ENCODE assay signal across 9 cellular contexts in the genomic region with DNA sequence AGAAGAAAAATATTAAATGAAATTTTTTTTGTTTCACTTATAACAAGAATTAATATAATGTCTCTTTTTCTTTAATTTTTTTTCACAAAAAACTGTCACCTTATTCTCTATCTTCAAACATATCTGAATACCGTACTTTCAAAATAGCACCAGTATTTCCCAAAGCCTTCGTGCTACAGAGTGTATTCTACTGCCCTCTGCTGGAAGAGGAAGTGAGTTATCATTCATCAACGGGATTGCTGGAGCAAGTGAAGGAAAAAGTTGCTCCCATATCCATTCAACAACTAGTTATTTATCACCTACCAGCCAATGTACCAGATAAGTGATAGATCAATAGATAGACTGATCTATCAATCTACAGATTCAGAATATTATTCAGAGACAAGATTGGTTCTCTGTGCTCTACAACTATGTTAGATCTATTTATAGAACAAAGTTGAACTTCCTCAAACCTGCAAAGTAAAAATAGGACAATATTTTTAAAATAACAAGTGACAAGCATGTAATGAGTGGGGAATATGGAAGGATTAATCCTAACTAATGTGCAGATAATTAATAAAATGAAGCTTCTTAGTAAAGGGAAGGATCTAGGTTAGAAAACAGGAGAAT. TPM values are rescaled to one million over a fixed set of nuclear protein-coding genes. Genes with fewer than 3 reads are reported as not detected.
DNase-seq lines count a peak whose midpoint lies in the region; ATAC-seq, FAIRE-seq and TF ChIP-seq lines count a peak whose summit lies in the region.
"Had no signal": no experiment of that assay in that cellular context is flagged by ENCODE, and none has a peak within 500 bp of the region (broad histone marks: within the 10 kb centered on the region; RNA-seq: fewer than 3 reads in every experiment).

No MANE protein-coding gene starts in this region.

- no peaks in the 10 kb centered on the region for H3K4me1 ChIP-seq in HEK293 (ENCODE audit: control insufficient read depth, insufficient read depth, low read length)
- H3K4me1 ChIP-seq in keratinocyte (ENCODE audit: control insufficient read depth, extremely low read depth, insufficient read depth, low read length), result no peaks in the 10 kb centered on the region

- H3K4me3 ChIP-seq in HEK293 (ENCODE audit: low read depth, low read length) (no peak overlapping the region), keratinocyte (ENCODE audit: control insufficient read depth in 2 of 3, extremely low read depth in 1 of 3, insufficient read depth in 2 of 3, low read depth in 1 of 3, low read length in 3 of 3) (no peak overlapping the region)
- H3K4me3 ChIP-seq: thoracic aorta had no signal

- H3K9me3 Mint-ChIP-seq in activated CD8-positive, alpha-beta T cell treated with anti-CD3 and anti-CD28 coated beads, Interleukin-2, amount 10 ng/mL, durations not matched to agents 7 days and 5 days (ENCODE audit: insufficient read depth), result no peaks in the 10 kb centered on the region
- peaks cover 0 to 4% of the 10 kb centered on the region in 2 donors for H3K9me3 Mint-ChIP-seq in activated naive CD4-positive, alpha-beta T cell treated with anti-CD3 and anti-CD28 coated beads, Interleukin-2, amount 50 U/mL, for 72 hours

- FAIRE-seq in keratinocyte (lab: Jason Lieb, UNC), result peak; percentile 87

- DNase-seq in SIG-M5 treated with dmso at 0.1 percent for 504 hours (lab: John Stamatoyannopoulos, UW; ENCODE audit: unreplicated experiment) (peak; percentile 15), SIG-M5 (lab: John Stamatoyannopoulos, UW) (no peak), NCI-H1417 treated with DMSO at 0.1 percent for 48 hours (lab: John Stamatoyannopoulos, UW) (peak; percentile 8), keratinocyte (ENCODE audit: low read depth, low spot score) (no peak), NCI-H524 treated with DMSO at 0.1 percent for 48 hours (lab: John Stamatoyannopoulos, UW) (no peak)
- peak; percentile 23 for DNase-seq in activated CD8-positive, alpha-beta T cell treated with anti-CD3 and anti-CD28 coated beads, Interleukin-2, amount 10 ng/mL, durations not matched to agents 7 days and 5 days
- no peak for DNase-seq in activated naive CD4-positive, alpha-beta T cell treated with anti-CD3 and anti-CD28 coated beads, Interleukin-2, amount 50 U/mL, for 72 hours (ENCODE audit: low spot score in 2 of 2)

- no peaks in the 10 kb centered on the region for H3K79me2 ChIP-seq in keratinocyte (ENCODE audit: control insufficient read depth, insufficient read depth, low read length)

- POLR2A ChIA-PET in HEK293 (lab: Yijun Ruan, JAX), result no interaction called here
- POLR2A ChIA-PET in activated CD8-positive, alpha-beta T cell treated with anti-CD3 and anti-CD28 coated beads, Interleukin-2, amount 10 ng/mL, durations not matched to agents 7 days and 5 days (lab: Charles Lee), result no interaction called here

- peaks cover 6% of the 10 kb centered on the region for H3K27me3 ChIP-seq in keratinocyte (ENCODE audit: control insufficient read depth, extremely low read depth, insufficient read depth, low read length)

- dilution Hi-C loops in keratinocyte (cut with MboI; ENCODE audit: extremely low pct_ligation_motif_present, low sequenced_read_pairs), result no loop called here

- H3K27me3 Mint-ChIP-seq in activated CD8-positive, alpha-beta T cell treated with anti-CD3 and anti-CD28 coated beads, Interleukin-2, amount 10 ng/mL, durations not matched to agents 7 days and 5 days (ENCODE audit: low read depth), result no peaks in the 10 kb centered on the region

- H3K9ac ChIP-seq in keratinocyte (ENCODE audit: control insufficient read depth, extremely low read depth, insufficient read depth, low read length), result no peak overlapping the region

- no peak overlapping the region for H3K4me3 Mint-ChIP-seq in activated CD8-positive, alpha-beta T cell treated with anti-CD3 and anti-CD28 coated beads, Interleukin-2, amount 10 ng/mL, durations not matched to agents 7 days and 5 days

- H3K27ac Mint-ChIP-seq in activated CD8-positive, alpha-beta T cell treated with anti-CD3 and anti-CD28 coated beads, Interleukin-2, amount 10 ng/mL, durations not matched to agents 7 days and 5 days, result no peak overlapping the region
- no peak overlapping the region for H3K27ac Mint-ChIP-seq in activated naive CD4-positive, alpha-beta T cell treated with anti-CD3 and anti-CD28 coated beads, Interleukin-2, amount 50 U/mL, for 72 hours

- no peaks in the 10 kb centered on the region for H3K36me3 ChIP-seq in HEK293 (ENCODE audit: control insufficient read depth in 2 of 2, insufficient read depth in 1 of 2, low read length in 2 of 2)
- no peaks in the 10 kb centered on the region for H3K36me3 ChIP-seq in keratinocyte (ENCODE audit: control insufficient read depth in 2 of 2, extremely low read depth in 1 of 2, insufficient read depth in 2 of 2, low read length in 2 of 2)
- H3K36me3 ChIP-seq: thoracic aorta had no signal

- H3K9me3 ChIP-seq in HEK293 (ENCODE audit: control insufficient read depth, insufficient read depth, low read depth, low read length), result no peaks in the 10 kb centered on the region
- H3K9me3 ChIP-seq in keratinocyte (ENCODE audit: control insufficient read depth, low read depth, low read length), result no peaks in the 10 kb centered on the region
- H3K9me3 ChIP-seq: thoracic aorta had no signal

- H3K9me1 ChIP-seq in keratinocyte (ENCODE audit: control insufficient read depth, extremely low read depth, insufficient read depth, low read length), result no peaks in the 10 kb centered on the region

- no peak for TF ChIP-seq CTCF in HEK293 (tag by site-specific recombination; IDR thresholded peaks at IDR 0.05)
- TF ChIP-seq CTCF in keratinocyte (optimal IDR thresholded peaks at IDR 0.05 in 1 of 3, IDR thresholded peaks at IDR 0.05 in 1 of 3, conservative IDR thresholded peaks at IDR 0.05 in 1 of 3; ENCODE audit: extremely low read depth in 1 of 3, insufficient read depth in 2 of 3, low read length in 3 of 3), result peak; percentile 70 to 73 (median 72)

- no peaks in the 10 kb centered on the region for H3K4me1 Mint-ChIP-seq in activated CD8-positive, alpha-beta T cell treated with anti-CD3 and anti-CD28 coated beads, Interleukin-2, amount 10 ng/mL, durations not matched to agents 7 days and 5 days (ENCODE audit: low read depth)

- no peak overlapping the region for H3K4me2 ChIP-seq in keratinocyte (ENCODE audit: control insufficient read depth, extremely low read depth, insufficient read depth, low read depth, low read length)

- H3K36me3 Mint-ChIP-seq in activated CD8-positive, alpha-beta T cell treated with anti-CD3 and anti-CD28 coated beads, Interleukin-2, amount 10 ng/mL, durations not matched to agents 7 days and 5 days (ENCODE audit: low read depth), result no peaks in the 10 kb centered on the region
- H3K36me3 Mint-ChIP-seq in activated naive CD4-positive, alpha-beta T cell treated with anti-CD3 and anti-CD28 coated beads, Interleukin-2, amount 50 U/mL, for 72 hours, result no peaks in the 10 kb centered on the region

- H2AFZ ChIP-seq in keratinocyte (ENCODE audit: control insufficient read depth, low read length), result no peak overlapping the region

- CTCF ChIA-PET in HEK293 (lab: Yijun Ruan, JAX), result interaction anchor here (0.5 to 1.2 kb wide), 4 partner anchors 11 to 1053 kb away, joined by 3 to 5 read pairs (median 4); no protein-coding TSS in a partner anchor
- CTCF ChIA-PET in activated CD8-positive, alpha-beta T cell treated with anti-CD3 and anti-CD28 coated beads, Interleukin-2, amount 10 ng/mL, durations not matched to agents 7 days and 5 days (lab: Charles Lee), result no interaction called here

- no peaks in the 10 kb centered on the region for H4K20me1 ChIP-seq in keratinocyte (ENCODE audit: control insufficient read depth, extremely low read depth, insufficient read depth, low read length)

- H3K27ac ChIP-seq in HEK293 (ENCODE audit: extremely low read depth, low read depth, low read length) (no peak overlapping the region), keratinocyte (ENCODE audit: control insufficient read depth, insufficient read depth, low read length) (no peak overlapping the region)
- H3K27ac ChIP-seq: thoracic aorta had no signal

- ATAC-seq in activated CD8-positive, alpha-beta T cell treated with anti-CD3 and anti-CD28 coated beads, Interleukin-2, amount 10 ng/mL, durations not matched to agents 7 days and 5 days, result no peak
- no peak for ATAC-seq in activated naive CD4-positive, alpha-beta T cell treated with anti-CD3 and anti-CD28 coated beads, Interleukin-2, amount 50 U/mL, for 72 hours

TF ChIP-seq in HEK293, 187 proteins besides CTCF, POLR2A, EP300 and RAD21:
- TF ChIP-seq ZNF777 (tag by site-specific recombination; IDR thresholded peaks at IDR 0.05; ENCODE audit: borderline replicate concordance) (no peak), ZNF654 (tag by site-specific recombination; IDR thresholded peaks at IDR 0.05; ENCODE audit: low read depth) (peak; percentile 57)
TF ChIP-seq in HEK293: peak in this region for 1.

RNA-seq across cellular contexts. Expression of gene TFAP2B, which starts 26.7 kb away (rescaled TPM):
- not detected for total RNA-seq in activated CD8-positive, alpha-beta T cell treated with anti-CD3 and anti-CD28 coated beads, Interleukin-2, amount 10 ng/mL, durations not matched to agents 7 days and 5 days
- polyA plus RNA-seq in keratinocyte, result 0.01 to 0.08 TPM in 2 of 3 replicates, not detected in the other
- polyA plus RNA-seq in keratinocyte (2011; ENCODE audit: low read depth), result not detected
- polyA plus RNA-seq in keratinocyte (2011; cell fraction: cytosol; rRNA removed), result not detected in 2 replicates
- polyA plus RNA-seq in keratinocyte (2011; cell fraction: nucleus; rRNA removed), result not detected in 2 replicates
- 0.24 TPM in 1 of 2 replicates, not detected in the other for polyA plus RNA-seq in keratinocyte (2012; ENCODE audit: low replicate concordance)
- polyA minus RNA-seq in keratinocyte, result 0.43 TPM in 1 of 3 replicates, not detected in the others
- not detected for polyA minus RNA-seq in keratinocyte (2011; cell fraction: cytosol; rRNA and poly(A)+ RNA removed)
- polyA minus RNA-seq in keratinocyte (2011; cell fraction: nucleus; rRNA and poly(A)+ RNA removed), result not detected in 2 replicates
- total RNA-seq in activated naive CD4-positive, alpha-beta T cell treated with anti-CD3 and anti-CD28 coated beads, Interleukin-2, amount 50 U/mL, for 72 hours, result not detected

Comparison
In these comparisons a context has a peak if more than half of its experiments do, and no peak if none do; other contexts are left out.
1. DNase-seq: peak in SIG-M5 treated with dmso at 0.1 percent for 504 hours (single experiment), NCI-H1417 treated with DMSO at 0.1 percent for 48 hours (single experiment) and activated CD8-positive, alpha-beta T cell treated with anti-CD3 and anti-CD28 coated beads, Interleukin-2, amount 10 ng/mL, durations not matched to agents 7 days and 5 days (single experiment); none in SIG-M5 (single experiment), keratinocyte (single experiment), activated naive CD4-positive, alpha-beta T cell treated with anti-CD3 and anti-CD28 coated beads, Interleukin-2, amount 50 U/mL, for 72 hours (0 of 2) and NCI-H524 treated with DMSO at 0.1 percent for 48 hours (single experiment).